In genomic region chr2:69716555-69717120, GRCh38 we compare ENCODE assay signal across 17 cellular contexts. TPM values are rescaled to one million over a fixed set of nuclear protein-coding genes. Genes with fewer than 3 reads are reported as not detected.
DNase-seq lines count a peak whose midpoint lies in the region; TF ChIP-seq lines count a peak whose summit lies in the region.
"Had no signal": no experiment of that assay in that cellular context is flagged by ENCODE, and none has a peak within 500 bp of the region (broad histone marks: within the 10 kb centered on the region; RNA-seq: fewer than 3 reads in every experiment).

No MANE protein-coding gene starts in this region.

- peaks cover 17% of the 10 kb centered on the region for H3K4me1 Mint-ChIP-seq in MCF 10A (ENCODE audit: insufficient read depth, unreplicated experiment)
- peaks cover 15% of the 10 kb centered on the region for H3K4me1 Mint-ChIP-seq in activated CD4-positive, alpha-beta memory T cell treated with anti-CD3 and anti-CD28 coated beads, Interleukin-2, amount 10 ng/mL, durations not matched to agents 7 days and 5 days

- CTCF ChIA-PET in MCF 10A (lab: Yijun Ruan, JAX) = interaction anchor here (0.6 to 9.8 kb wide), 13 partner anchors 8 to 690 kb away, joined by 3 to 83 read pairs (median 4); no protein-coding TSS in a partner anchor
- CTCF ChIA-PET in activated CD4-positive, alpha-beta memory T cell treated with anti-CD3 and anti-CD28 coated beads, Interleukin-2, amount 10 ng/mL, durations not matched to agents 7 days and 5 days (lab: Charles Lee) = interaction anchor here (0.7 to 5.2 kb wide), 7 partner anchors 8 to 155 kb away, joined by 3 to 19 read pairs (median 4); no protein-coding TSS in a partner anchor

- H3K9me3 Mint-ChIP-seq in MCF 10A (ENCODE audit: unreplicated experiment) = no peaks in the 10 kb centered on the region
- H3K9me3 Mint-ChIP-seq in activated CD4-positive, alpha-beta memory T cell treated with anti-CD3 and anti-CD28 coated beads, Interleukin-2, amount 10 ng/mL, durations not matched to agents 7 days and 5 days = no peaks in the 10 kb centered on the region
- H3K9me3 Mint-ChIP-seq: stimulated activated memory B cell treated with anti-CD40 and anti-IgM and Interleukin-4, amounts not matched to agents 10 μg/mL and 1 μg/mL and 100 μg/mL, for 72 hours; T-helper 1 cell treated with Interleukin-12 subunit alpha and Interleukin-12 subunit beta and Interleukin-4 antibody, amounts not matched to agents 30 μg/mL and 1 μg/mL, for 36 hours had no signal

- H3K27ac ChIP-seq in breast epithelium (no peak overlapping the region), colonic mucosa (no peak overlapping the region)

- peaks cover 6% of the 10 kb centered on the region for H3K36me3 Mint-ChIP-seq in MCF 10A (ENCODE audit: insufficient read depth, unreplicated experiment)
- H3K36me3 Mint-ChIP-seq in activated CD4-positive, alpha-beta memory T cell treated with anti-CD3 and anti-CD28 coated beads, Interleukin-2, amount 10 ng/mL, durations not matched to agents 7 days and 5 days (ENCODE audit: low read depth) = peaks cover under 1% of the 10 kb centered on the region
- H3K36me3 Mint-ChIP-seq: stimulated activated memory B cell treated with anti-CD40 and anti-IgM and Interleukin-4, amounts not matched to agents 10 μg/mL and 1 μg/mL and 100 μg/mL, for 72 hours had no signal

- H3K27me3 ChIP-seq in breast epithelium (no peaks in the 10 kb centered on the region), adipocyte (replicated peaks; ENCODE audit: control insufficient read depth, insufficient read depth, low read length) (no peaks in the 10 kb centered on the region), colonic mucosa (no peaks in the 10 kb centered on the region)

- H3K27ac Mint-ChIP-seq in MCF 10A (ENCODE audit: low read depth, unreplicated experiment) = peak overlapping the region; percentile 49
- no peak overlapping the region for H3K27ac Mint-ChIP-seq in activated CD4-positive, alpha-beta memory T cell treated with anti-CD3 and anti-CD28 coated beads, Interleukin-2, amount 10 ng/mL, durations not matched to agents 7 days and 5 days
- H3K27ac Mint-ChIP-seq: stimulated activated memory B cell treated with anti-CD40 and anti-IgM and Interleukin-4, amounts not matched to agents 10 μg/mL and 1 μg/mL and 100 μg/mL, for 72 hours; T-helper 1 cell treated with Interleukin-12 subunit alpha and Interleukin-12 subunit beta and Interleukin-4 antibody, amounts not matched to agents 30 μg/mL and 1 μg/mL, for 36 hours had no signal

- H3K9ac ChIP-seq in adipocyte (ENCODE audit: low read length) (no peak overlapping the region), colonic mucosa (ENCODE audit: low read depth in 2 of 2, low read length in 2 of 2) (no peak overlapping the region)

- H3K36me3 ChIP-seq in breast epithelium = no peaks in the 10 kb centered on the region
- no peaks in the 10 kb centered on the region for H3K36me3 ChIP-seq in adipocyte (ENCODE audit: control insufficient read depth, insufficient read depth, low read length, severe bottlenecking)
- H3K36me3 ChIP-seq in colonic mucosa = no peaks in the 10 kb centered on the region

- TF ChIP-seq POLR2A in breast epithelium (IDR thresholded peaks at IDR 0.05) = no peak

- H3K9me3 ChIP-seq in breast epithelium = no peaks in the 10 kb centered on the region
- no peaks in the 10 kb centered on the region for H3K9me3 ChIP-seq in adipocyte (ENCODE audit: control insufficient read depth, low read length)
- no peaks in the 10 kb centered on the region for H3K9me3 ChIP-seq in colonic mucosa

- no peak for TF ChIP-seq CTCF in MCF 10A (IDR thresholded peaks at IDR 0.05; ENCODE audit: unreplicated experiment)
- TF ChIP-seq CTCF in breast epithelium (IDR thresholded peaks at IDR 0.05) = no peak
- TF ChIP-seq CTCF in fibroblast of pulmonary artery (IDR thresholded peaks at IDR 0.05; ENCODE audit: low read length, missing control alignments) = peak; percentile 10
- no peak for TF ChIP-seq CTCF in colonic mucosa (IDR thresholded peaks at IDR 0.05)

- POLR2A ChIA-PET in MCF 10A (lab: Yijun Ruan, JAX) = interaction anchor here (0.7 to 1.1 kb wide), 3 partner anchors 24 to 330 kb away, joined by 3 to 6 read pairs (median 3); partner anchors contain the start of gene GFPT1
- POLR2A ChIA-PET in activated CD4-positive, alpha-beta memory T cell treated with anti-CD3 and anti-CD28 coated beads, Interleukin-2, amount 10 ng/mL, durations not matched to agents 7 days and 5 days (lab: Charles Lee) = interaction anchor here (0.7 kb wide), 1 partner anchor 71 kb away, joined by 4 read pairs; no protein-coding TSS in a partner anchor

- H3K4me3 ChIP-seq in breast epithelium (no peak overlapping the region), adipocyte (ENCODE audit: low read length) (no peak overlapping the region), fibroblast of pulmonary artery (replicated peaks; ENCODE audit: low read depth, low read length) (no peak overlapping the region), colonic mucosa (no peak overlapping the region)

- no peaks in the 10 kb centered on the region for H3K4me1 ChIP-seq in breast epithelium
- H3K4me1 ChIP-seq in adipocyte (ENCODE audit: control insufficient read depth, insufficient read depth, low read length) = no peaks in the 10 kb centered on the region
- H3K4me1 ChIP-seq in colonic mucosa = no peaks in the 10 kb centered on the region

- intact Hi-C loops in MCF 10A (cut with micrococcal nuclease) = loop anchor here (10.0 kb wide), 1 partner anchor 692 kb away; no protein-coding TSS in a partner anchor
- intact Hi-C loops in breast epithelium (cut with DNase I; ENCODE audit: low total_unique reads) = loop anchor here (10.0 kb wide), 1 partner anchor 162 kb away; no protein-coding TSS in a partner anchor
- intact Hi-C loops in colonic mucosa (cut with DNase I) = no loop called here

- DNase-seq in MCF 10A (ENCODE audit: unreplicated experiment) = no peak
- DNase-seq in breast epithelium (ENCODE audit: low spot score in 2 of 2) = no peak
- peak; percentile 30 for DNase-seq in adipocyte (ENCODE audit: low read depth)
- peak; percentile 60 for DNase-seq in fibroblast of pulmonary artery (ENCODE audit: low read depth)
- DNase-seq in GOT3 (lab: John Stamatoyannopoulos, UW) = no peak
- no peak for DNase-seq in activated CD4-positive, alpha-beta memory T cell treated with anti-CD3 and anti-CD28 coated beads, Interleukin-2, amount 10 ng/mL, durations not matched to agents 7 days and 5 days
- no peak for DNase-seq in colonic mucosa
- DNase-seq in stimulated activated CD4-positive, alpha-beta T cell treated with anti-CD3 and anti-CD28 coated beads, Interleukin-4, amount 100 ng/mL, for 24 hours = no peak
- DNase-seq: ACHN; activated CD4-positive, alpha-beta T cell treated with anti-CD3 and anti-CD28 coated beads for 48 hours; activated T-cell treated with anti-CD3 and anti-CD28 coated beads, Interleukin-2, amount 50 U/mL, for 48 hours; dermis blood vessel endothelial cell; mammary epithelial cell; NCI-H2081 treated with DMSO at 0.1 percent for 48 hours had no signal

- BruUV-seq in MCF 10A (replicated peaks; lab: Mats Ljungman, UMichigan) = no TSS peak

- no peaks in the 10 kb centered on the region for H3K27me3 Mint-ChIP-seq in MCF 10A (ENCODE audit: insufficient read depth, unreplicated experiment)
- H3K27me3 Mint-ChIP-seq in activated CD4-positive, alpha-beta memory T cell treated with anti-CD3 and anti-CD28 coated beads, Interleukin-2, amount 10 ng/mL, durations not matched to agents 7 days and 5 days = no peaks in the 10 kb centered on the region

- no peak overlapping the region for H3K4me3 Mint-ChIP-seq in MCF 10A (ENCODE audit: unreplicated experiment)
- no peak overlapping the region for H3K4me3 Mint-ChIP-seq in activated CD4-positive, alpha-beta memory T cell treated with anti-CD3 and anti-CD28 coated beads, Interleukin-2, amount 10 ng/mL, durations not matched to agents 7 days and 5 days
- H3K4me3 Mint-ChIP-seq: neural crest cell; stimulated activated memory B cell treated with anti-CD40 and anti-IgM and Interleukin-4, amounts not matched to agents 10 μg/mL and 1 μg/mL and 100 μg/mL, for 72 hours; T-helper 1 cell treated with Interleukin-12 subunit alpha and Interleukin-12 subunit beta and Interleukin-4 antibody, amounts not matched to agents 30 μg/mL and 1 μg/mL, for 36 hours had no signal

RNA-seq across cellular contexts. Expression of gene ANXA4, which starts 25.3 kb away (rescaled TPM):
- total RNA-seq in MCF 10A (2022) = 79.8 and 82.9 TPM in 2 replicates
- total RNA-seq in breast epithelium = 10 to 100 TPM; 61.6 to 77.1 (median 65.6) TPM
- 10 to 100 TPM; 86.9 to 90.4 TPM for total RNA-seq in activated CD4-positive, alpha-beta memory T cell treated with anti-CD3 and anti-CD28 coated beads, Interleukin-2, amount 10 ng/mL, durations not matched to agents 7 days and 5 days
- total RNA-seq in colonic mucosa = 100 to 1,000 TPM; 258 to 324 TPM

Comparison
In these comparisons a context has a peak if more than half of its experiments do, and no peak if none do; other contexts are left out.
1. DNase-seq: peak in adipocyte (single experiment) and fibroblast of pulmonary artery (single experiment); none in MCF 10A (single experiment), breast epithelium (0 of 2), GOT3 (single experiment), activated CD4-positive, alpha-beta memory T cell treated with anti-CD3 and anti-CD28 coated beads, Interleukin-2, amount 10 ng/mL, durations not matched to agents 7 days and 5 days (single experiment), colonic mucosa (single experiment) and stimulated activated CD4-positive, alpha-beta T cell treated with anti-CD3 and anti-CD28 coated beads, Interleukin-4, amount 100 ng/mL, for 24 hours (single experiment).